24 cellular contexts compared by ENCODE assay signal in genomic region chr13:29674532-29674931, GRCh38.
A peak's percentile ranks its signal among the peaks of the same experiment; 100 is the strongest.
DNase-seq lines count a peak whose midpoint lies in the region; FAIRE-seq and TF ChIP-seq lines count a peak whose summit lies in the region.
"Had no signal": no experiment of that assay in that cellular context is flagged by ENCODE, and none has a peak within 500 bp of the region (broad histone marks: within the 10 kb centered on the region; RNA-seq: fewer than 3 reads in every experiment).

No MANE protein-coding gene starts in this region.

- in situ Hi-C loops in astrocyte of the spinal cord (cut with HindIII; ENCODE audit: low sequenced_read_pairs): no loop called here

- no peak for TF ChIP-seq CTCF in astrocyte of the spinal cord (IDR thresholded peaks at IDR 0.05; ENCODE audit: low read depth, low read length)

- DNase-seq in AG20443 (ENCODE audit: low spot score): peak; percentile 18
- peak; percentile 57 for DNase-seq in HTR-8/SVneo (ENCODE audit: insufficient read length, low spot score)
- DNase-seq in astrocyte of the spinal cord (ENCODE audit: low read depth, low spot score): peak; percentile 10
- DNase-seq in iris pigment epithelial cell (ENCODE audit: low read depth): peak; percentile 4
- no peak for DNase-seq in inferior parietal cortex (ENCODE audit: extremely low spot score)
- DNase-seq in stimulated activated CD4-positive, alpha-beta T cell treated with anti-CD3 and anti-CD28 coated beads, Interleukin-4, amount 100 ng/mL, for 1 hour: no peak
- DNase-seq in NCI-H524 treated with DMSO at 0.1 percent for 48 hours (lab: John Stamatoyannopoulos, UW): no peak
- DNase-seq in NCI-H510A (lab: John Stamatoyannopoulos, UW): no peak
- DNase-seq: activated CD4-positive, alpha-beta T cell treated with anti-CD3 and anti-CD28 coated beads for 4 hours; activated CD8-positive, alpha-beta memory T cell treated with anti-CD3 and anti-CD28 coated beads for 24 hours; activated gamma-delta T cell treated with Interleukin-2 at 50 U/mL for 16 hours; activated naive CD8-positive, alpha-beta T cell treated with anti-CD3 and anti-CD28 coated beads, Interleukin-2, amount 50 U/mL, for 24 hours; activated T-cell treated with anti-CD3 and anti-CD28 coated beads, Interleukin-2, amount 50 U/mL, for 24 hours; brain microvascular endothelial cell; C1 segment of cervical spinal cord; Caco-2; effector CD4-positive, alpha-beta T cell; erythroblast; naive B cell; NCI-H1694; NCI-H2171; NCI-H526 treated with DMSO at 0.1 percent for 48 hours; nucleus accumbens; stimulated activated CD4-positive, alpha-beta T cell treated with anti-CD3 and anti-CD28 coated beads, Interleukin-1b, Interleukin-23, amount 100 ng/mL, for 48 hours had no signal

- H3K4me3 ChIP-seq in astrocyte of the spinal cord (ENCODE audit: low read depth, low read length): no peak overlapping the region

- FAIRE-seq in HTR-8/SVneo (lab: Jason Lieb, UNC): no peak

Comparison
In these comparisons a context has a peak if more than half of its experiments do, and no peak if none do; other contexts are left out.
1. DNase-seq: peak in AG20443 (single experiment), HTR-8/SVneo (single experiment), astrocyte of the spinal cord (single experiment) and iris pigment epithelial cell (single experiment); none in inferior parietal cortex (single experiment), stimulated activated CD4-positive, alpha-beta T cell treated with anti-CD3 and anti-CD28 coated beads, Interleukin-4, amount 100 ng/mL, for 1 hour (single experiment), NCI-H524 treated with DMSO at 0.1 percent for 48 hours (single experiment) and NCI-H510A (single experiment).